Comparison of ENCODE assay signal across 14 cellular contexts in the genomic region with DNA sequence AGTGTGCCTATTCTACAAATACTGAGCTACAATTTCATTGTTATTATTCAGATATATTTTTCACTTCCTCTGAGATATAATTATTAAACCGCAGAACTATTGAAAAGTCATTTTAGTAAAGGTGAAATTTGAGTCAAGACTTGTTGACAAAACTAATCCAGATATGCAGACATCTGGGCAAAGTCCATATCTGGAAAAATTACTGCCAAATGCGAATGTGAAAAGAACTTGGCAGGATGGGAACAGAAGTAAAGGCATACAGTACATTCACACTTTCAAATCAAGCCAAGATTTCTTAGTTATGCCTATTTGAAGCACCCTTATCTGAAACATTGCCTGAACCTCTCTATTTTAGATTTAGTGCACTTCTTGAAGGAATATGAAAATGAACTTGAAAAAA.
A peak's percentile ranks its signal among the peaks of the same experiment; 100 is the strongest.
DNase-seq lines count a peak whose midpoint lies in the region; ATAC-seq and TF ChIP-seq lines count a peak whose summit lies in the region.
"Had no signal": no experiment of that assay in that cellular context is flagged by ENCODE, and none has a peak within 500 bp of the region (broad histone marks: within the 10 kb centered on the region; RNA-seq: fewer than 3 reads in every experiment).

No MANE protein-coding gene starts in this region.

- H3K4me1 Mint-ChIP-seq in activated naive CD4-positive, alpha-beta T cell treated with anti-CD3 and anti-CD28 coated beads, Interleukin-2, amount 10 ng/mL, durations not matched to agents 7 days and 5 days, result no peaks in the 10 kb centered on the region
- H3K4me1 Mint-ChIP-seq: CD4-positive, alpha-beta memory T cell; H9 had no signal

- H3K27me3 Mint-ChIP-seq in activated naive CD4-positive, alpha-beta T cell treated with anti-CD3 and anti-CD28 coated beads, Interleukin-2, amount 10 ng/mL, durations not matched to agents 7 days and 5 days, result no peaks in the 10 kb centered on the region
- H3K27me3 Mint-ChIP-seq: CD4-positive, alpha-beta memory T cell had no signal

- peaks cover 10% of the 10 kb centered on the region for H3K9me3 Mint-ChIP-seq in activated naive CD4-positive, alpha-beta T cell treated with anti-CD3 and anti-CD28 coated beads, Interleukin-2, amount 10 ng/mL, durations not matched to agents 7 days and 5 days

- intact Hi-C loops in adrenal gland (cut with DNase I), result no loop called here

- H3K4me3 Mint-ChIP-seq in activated naive CD4-positive, alpha-beta T cell treated with anti-CD3 and anti-CD28 coated beads, Interleukin-2, amount 10 ng/mL, durations not matched to agents 7 days and 5 days, result no peak overlapping the region
- H3K4me3 Mint-ChIP-seq: CD4-positive, alpha-beta memory T cell; H9 had no signal

- H3K36me3 ChIP-seq in adrenal gland (replicated peaks in 1 of 2), result no peaks in the 10 kb centered on the region
- H3K36me3 ChIP-seq: BE2C had no signal

- H3K27me3 ChIP-seq in adrenal gland, result no peaks in the 10 kb centered on the region
- H3K27me3 ChIP-seq: BE2C had no signal

- ATAC-seq in left lobe of liver (peak; percentile 84), GM18502 (IDR thresholded peaks at IDR 0.05; ENCODE audit: poor library complexity, unreplicated experiment) (no peak)

- H3K36me3 Mint-ChIP-seq in activated naive CD4-positive, alpha-beta T cell treated with anti-CD3 and anti-CD28 coated beads, Interleukin-2, amount 10 ng/mL, durations not matched to agents 7 days and 5 days, result no peaks in the 10 kb centered on the region
- H3K36me3 Mint-ChIP-seq: CD4-positive, alpha-beta memory T cell had no signal

- H3K4me3 ChIP-seq in adrenal gland, result no peak overlapping the region

- TF ChIP-seq POLR2A in adrenal gland (IDR thresholded peaks at IDR 0.05), result no peak

- H3K27ac Mint-ChIP-seq in activated naive CD4-positive, alpha-beta T cell treated with anti-CD3 and anti-CD28 coated beads, Interleukin-2, amount 10 ng/mL, durations not matched to agents 7 days and 5 days, result no peak overlapping the region
- H3K27ac Mint-ChIP-seq: CD4-positive, alpha-beta memory T cell; H9 had no signal

- 45 to 54% (median 52%) methylated on average over 2 of the region's 2 CpGs for WGBS in adrenal gland, 4 donors

- no peak for TF ChIP-seq CTCF in adrenal gland (IDR thresholded peaks at IDR 0.05)

- H3K27ac ChIP-seq in adrenal gland, result no peak overlapping the region
- H3K27ac ChIP-seq: C4-2B had no signal

- no peaks in the 10 kb centered on the region for H3K4me1 ChIP-seq in adrenal gland (replicated peaks in 1 of 2)
- H3K4me1 ChIP-seq: BE2C had no signal

- H3K9me3 ChIP-seq in adrenal gland (replicated peaks in 1 of 3), result no peaks in the 10 kb centered on the region
- H3K9me3 ChIP-seq: BE2C had no signal

- DNase-seq in DMS53 (lab: John Stamatoyannopoulos, UW) (peak; percentile 86), NCI-H146 (lab: John Stamatoyannopoulos, UW) (peak; percentile 11), left lobe of liver (ENCODE audit: low spot score) (no peak), amniotic stem cell (lab: John Stamatoyannopoulos, UW) (no peak), adrenal gland (no peak)
- no peak for DNase-seq in activated naive CD4-positive, alpha-beta T cell treated with anti-CD3 and anti-CD28 coated beads, Interleukin-2, amount 10 ng/mL, durations not matched to agents 7 days and 5 days
- DNase-seq: BE2C; CD4-positive, alpha-beta memory T cell; DMS153; GF-D8; GOT3; H9 had no signal

- CTCF ChIA-PET in activated naive CD4-positive, alpha-beta T cell treated with anti-CD3 and anti-CD28 coated beads, Interleukin-2, amount 10 ng/mL, durations not matched to agents 7 days and 5 days (lab: Charles Lee), result no interaction called here

Comparison
In these comparisons a context has a peak if more than half of its experiments do, and no peak if none do; other contexts are left out.
1. DNase-seq: peak in DMS53 (single experiment) and NCI-H146 (single experiment); none in left lobe of liver (single experiment), amniotic stem cell (single experiment), activated naive CD4-positive, alpha-beta T cell treated with anti-CD3 and anti-CD28 coated beads, Interleukin-2, amount 10 ng/mL, durations not matched to agents 7 days and 5 days (single experiment) and adrenal gland (0 of 7).